1 cellular context compared by ENCODE assay signal in genomic region chr3:52793702-52794611, GRCh38.
TF ChIP-seq lines count a peak whose summit lies in the region.

No MANE protein-coding gene starts in this region.

TF ChIP-seq in HepG2, 621 proteins besides CTCF, POLR2A, EP300 and RAD21 (continues in another document):
- TF ChIP-seq EHMT2 (IDR thresholded peaks at IDR 0.05; ENCODE audit: borderline replicate concordance, low read depth, low read length) (no peak), KLF9 (CRISPR knock-in tag; IDR thresholded peaks at IDR 0.05; ENCODE audit: low read depth) (no peak), KDM1A (CRISPR knock-in tag; IDR thresholded peaks at IDR 0.05) (no peak), MYPOP (CRISPR knock-in tag; IDR thresholded peaks at IDR 0.05) (0 out of 2 replicates have a peak, but pooled peaks have one; percentile 55), SPEN (CRISPR knock-in tag; IDR thresholded peaks at IDR 0.05; ENCODE audit: low read depth) (no peak), CENPX (CRISPR knock-in tag; IDR thresholded peaks at IDR 0.05) (no peak), SKI (IDR thresholded peaks at IDR 0.05; ENCODE audit: partially characterized antibody) (no peak), ARNT2 (CRISPR knock-in tag; IDR thresholded peaks at IDR 0.05; ENCODE audit: low read depth) (0 out of 2 replicates have a peak, but pooled peaks have one; percentile 30), ZNF691 (CRISPR knock-in tag; IDR thresholded peaks at IDR 0.05; ENCODE audit: borderline replicate concordance, low read depth) (peak; percentile 6; the same call in 1 of the 2 replicates), MED13 (CRISPR knock-in tag; IDR thresholded peaks at IDR 0.05) (no peak), CREM (IDR thresholded peaks at IDR 0.05) (no peak), CREM (CRISPR knock-in tag; IDR thresholded peaks at IDR 0.05) (no peak), ZSCAN5A (CRISPR knock-in tag; IDR thresholded peaks at IDR 0.05; ENCODE audit: borderline replicate concordance) (no peak), NKX3-1 (CRISPR knock-in tag; IDR thresholded peaks at IDR 0.05) (no peak), SRSF1 (optimal IDR thresholded peaks at IDR 0.05; ENCODE audit: low read depth, low read length) (no peak), NFYC (CRISPR knock-in tag; IDR thresholded peaks at IDR 0.05) (no peak), ZNF337 (CRISPR knock-in tag; IDR thresholded peaks at IDR 0.05; ENCODE audit: borderline replicate concordance, low read depth) (0 out of 2 replicates have a peak, but pooled peaks have one; percentile 27), ZNF280D (CRISPR knock-in tag; IDR thresholded peaks at IDR 0.05) (no peak), ZNF619 (CRISPR knock-in tag; IDR thresholded peaks at IDR 0.05) (no peak), HMGXB3 (CRISPR knock-in tag; IDR thresholded peaks at IDR 0.05; ENCODE audit: borderline replicate concordance) (no peak), CSRNP2 (CRISPR knock-in tag; conservative IDR thresholded peaks at IDR 0.05; ENCODE audit: low read depth) (no peak), ZNF674 (CRISPR knock-in tag; IDR thresholded peaks at IDR 0.05; ENCODE audit: low read depth) (no peak), PCBP2 (optimal IDR thresholded peaks at IDR 0.05; ENCODE audit: low read depth, low read length, poor library complexity, severe bottlenecking) (no peak), MEF2D (CRISPR knock-in tag; IDR thresholded peaks at IDR 0.05) (no peak), ETV6 (CRISPR knock-in tag; conservative IDR thresholded peaks at IDR 0.05) (no peak), ATRX (CRISPR knock-in tag; IDR thresholded peaks at IDR 0.05; ENCODE audit: borderline replicate concordance) (no peak), ELF3 (CRISPR knock-in tag; IDR thresholded peaks at IDR 0.05) (peak; percentile 62; the same call in 1 of the 2 replicates), ZNF501 (CRISPR knock-in tag; IDR thresholded peaks at IDR 0.05) (no peak; the same call in 1 of the 2 replicates), ZNF251 (CRISPR knock-in tag; IDR thresholded peaks at IDR 0.05) (no peak), ZNF629 (CRISPR knock-in tag; conservative IDR thresholded peaks at IDR 0.05) (no peak), POGZ (CRISPR knock-in tag; IDR thresholded peaks at IDR 0.05) (no peak), FOXJ3 (CRISPR knock-in tag; IDR thresholded peaks at IDR 0.05; ENCODE audit: borderline replicate concordance) (no peak), ZNF724P (CRISPR knock-in tag; IDR thresholded peaks at IDR 0.05; ENCODE audit: borderline replicate concordance) (0 out of 2 replicates have a peak, but pooled peaks have one; percentile 17), ZNF547 (CRISPR knock-in tag; IDR thresholded peaks at IDR 0.05) (no peak), ZKSCAN1 (IDR thresholded peaks at IDR 0.05; ENCODE audit: low read length) (no peak), ZEB1 (IDR thresholded peaks at IDR 0.05; ENCODE audit: insufficient replicate concordance, low read depth) (peak; percentile 19), ZSCAN25 (CRISPR knock-in tag; IDR thresholded peaks at IDR 0.05) (no peak), GLI4 (CRISPR knock-in tag; IDR thresholded peaks at IDR 0.05; ENCODE audit: borderline replicate concordance) (peak; percentile 42; the same call in 1 of the 2 replicates), SOX5 (CRISPR knock-in tag; IDR thresholded peaks at IDR 0.05; ENCODE audit: borderline replicate concordance) (peak; percentile 25; the same call in 1 of the 2 replicates), KDM4B (CRISPR knock-in tag; IDR thresholded peaks at IDR 0.05) (peak; percentile 23; the same call in 1 of the 2 replicates), HNRNPH1 (optimal IDR thresholded peaks at IDR 0.05; ENCODE audit: low read depth, low read length) (no peak), HDAC6 (IDR thresholded peaks at IDR 0.05; ENCODE audit: low read depth, low read length) (no peak), DMAP1 (CRISPR knock-in tag; IDR thresholded peaks at IDR 0.05) (peak; percentile 31; the same call in 1 of the 2 replicates), ZNF670 (CRISPR knock-in tag; IDR thresholded peaks at IDR 0.05; ENCODE audit: borderline replicate concordance) (peak; percentile 66; the same call in 1 of the 2 replicates), CBX1 (IDR thresholded peaks at IDR 0.05; ENCODE audit: low read depth) (peak; percentile 10), HMG20B (CRISPR knock-in tag; conservative IDR thresholded peaks at IDR 0.05) (no peak), ZSCAN30 (CRISPR knock-in tag; IDR thresholded peaks at IDR 0.05) (no peak), ZNF672 (CRISPR knock-in tag; IDR thresholded peaks at IDR 0.05) (no peak), DR1 (CRISPR knock-in tag; IDR thresholded peaks at IDR 0.05) (no peak), TCF12 (IDR thresholded peaks at IDR 0.05) (no peak), TCF12 (CRISPR knock-in tag; IDR thresholded peaks at IDR 0.05) (peak; percentile 73; the same call in 1 of the 2 replicates), TRIM24 (CRISPR knock-in tag; IDR thresholded peaks at IDR 0.05) (no peak), TARDBP (CRISPR knock-in tag; IDR thresholded peaks at IDR 0.05) (0 out of 2 replicates have a peak, but pooled peaks have one; percentile 2), ZNF580 (CRISPR knock-in tag; IDR thresholded peaks at IDR 0.05; ENCODE audit: borderline replicate concordance, low read depth) (peak; percentile 21; the same call in 1 of the 2 replicates), MXD1 (CRISPR knock-in tag; IDR thresholded peaks at IDR 0.05) (peak; percentile 8; the same call in 1 of the 2 replicates), HOXA5 (CRISPR knock-in tag; IDR thresholded peaks at IDR 0.05) (no peak), YY1 (IDR thresholded peaks at IDR 0.05; ENCODE audit: insufficient read depth, insufficient replicate concordance, low read depth, low read length) (no peak), ZNF121 (CRISPR knock-in tag; IDR thresholded peaks at IDR 0.05) (no peak), TCF7L2 (IDR thresholded peaks at IDR 0.05; ENCODE audit: low read depth, low read length) (no peak), ZBTB20 (CRISPR knock-in tag; IDR thresholded peaks at IDR 0.05; ENCODE audit: borderline replicate concordance, low read depth) (no peak), CCAR2 (optimal IDR thresholded peaks at IDR 0.05; ENCODE audit: low read depth, low read length) (no peak)
